9 cellular contexts compared by ENCODE assay signal in genomic region chr7:90931996-90932912, GRCh38.
A peak's percentile ranks its signal among the peaks of the same experiment; 100 is the strongest.
DNase-seq lines count a peak whose midpoint lies in the region; ATAC-seq and TF ChIP-seq lines count a peak whose summit lies in the region.
"Had no signal": no experiment of that assay in that cellular context is flagged by ENCODE, and none has a peak within 500 bp of the region (broad histone marks: within the 10 kb centered on the region; RNA-seq: fewer than 3 reads in every experiment).

No MANE protein-coding gene starts in this region.

- POLR2A ChIA-PET in PC-9 (lab: Charles Lee; ENCODE audit: unreplicated experiment): no interaction called here

- intact Hi-C loops in PC-9 (cut with micrococcal nuclease; ENCODE audit: unreplicated experiment): no loop called here

- peaks cover 1% of the 10 kb centered on the region; the same call in 1 of the 2 replicates for H4K20me1 ChIP-seq in PC-9 (ENCODE audit: insufficient read depth)

- H3K9me3 ChIP-seq in PC-9 (ENCODE audit: insufficient read depth, low read depth): no peaks in the 10 kb centered on the region

- no peaks in the 10 kb centered on the region for H3K9me2 ChIP-seq in PC-9 (ENCODE audit: insufficient read depth)

- H3K27me3 ChIP-seq in PC-9 (ENCODE audit: insufficient read depth, low read depth): no peaks in the 10 kb centered on the region

- ATAC-seq in GM18499 (IDR thresholded peaks at IDR 0.05; ENCODE audit: insufficient read depth, unreplicated experiment): peak; percentile 95
- ATAC-seq in GM21619 (IDR thresholded peaks at IDR 0.05; ENCODE audit: unreplicated experiment): peak; percentile 98
- peak; percentile 98 for ATAC-seq in HG03520 (IDR thresholded peaks at IDR 0.05; ENCODE audit: unreplicated experiment)

- H2AFZ ChIP-seq in PC-9: no peak overlapping the region

- H3K4me1 ChIP-seq in PC-9 (replicated peaks; ENCODE audit: insufficient read depth): no peaks in the 10 kb centered on the region

- H3K27ac ChIP-seq in PC-9: no peak overlapping the region

- DNase-seq in epithelial cell of proximal tubule (ENCODE audit: low read depth) (no peak), PC-9 (no peak), hippocampal formation (lab: John Stamatoyannopoulos, UW) (no peak)
- DNase-seq in activated CD8-positive, alpha-beta memory T cell treated with anti-CD3 and anti-CD28 coated beads, Interleukin-2, amount 50 U/mL, for 48 hours: no peak
- DNase-seq in effector CD4-positive, alpha-beta T cell: no peak
- DNase-seq: GDM1 had no signal

- CTCF ChIA-PET in PC-9 (lab: Charles Lee): no interaction called here

- no peak overlapping the region for H3K4me2 ChIP-seq in PC-9

- H3F3A ChIP-seq in PC-9 (ENCODE audit: insufficient read depth, low read depth): no peaks in the 10 kb centered on the region

- H3K4me3 ChIP-seq in epithelial cell of proximal tubule (ENCODE audit: low read depth, low read length): no peak overlapping the region
- H3K4me3 ChIP-seq in PC-9: no peak overlapping the region

- BruUV-seq in PC-9 (replicated peaks; lab: Mats Ljungman, UMichigan): no TSS peak

- H3K79me2 ChIP-seq in PC-9 (ENCODE audit: low read depth): no peaks in the 10 kb centered on the region

- no peaks in the 10 kb centered on the region for H3K36me3 ChIP-seq in PC-9 (ENCODE audit: low read depth)

- TF ChIP-seq CTCF in epithelial cell of proximal tubule (conservative IDR thresholded peaks at IDR 0.05; ENCODE audit: low read depth, low read length): peak; percentile 14
- no peak for TF ChIP-seq CTCF in PC-9 (conservative IDR thresholded peaks at IDR 0.05)
